In the genomic region with DNA sequence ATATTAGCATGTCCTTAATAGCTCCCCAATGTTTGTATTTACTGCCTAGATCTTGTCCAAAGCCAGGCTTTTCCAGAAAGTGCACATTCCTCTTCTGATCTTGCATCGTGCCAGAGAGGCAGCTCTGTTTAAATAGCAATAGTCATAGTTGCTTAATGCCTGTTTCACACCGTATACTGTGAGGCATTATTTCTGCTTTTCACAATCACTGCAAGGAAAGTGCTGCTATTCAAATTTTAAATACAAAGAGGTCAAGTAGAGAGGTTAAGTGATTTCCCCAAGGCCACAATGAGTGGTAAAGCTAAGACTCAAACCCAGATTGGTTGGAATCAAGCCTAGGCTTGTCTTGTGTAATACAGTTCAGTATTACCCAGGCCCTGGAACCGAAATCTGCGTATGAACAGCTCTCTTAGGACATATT, we compare ENCODE assay signal across 14 cellular contexts.
DNase-seq lines count a peak whose midpoint lies in the region; ATAC-seq and TF ChIP-seq lines count a peak whose summit lies in the region.
"Had no signal": no experiment of that assay in that cellular context is flagged by ENCODE, and none has a peak within 500 bp of the region (broad histone marks: within the 10 kb centered on the region; RNA-seq: fewer than 3 reads in every experiment).

No MANE protein-coding gene starts in this region.

- H3K4me3 ChIP-seq in OCI-LY3 (ENCODE audit: low read length) = no peak overlapping the region
- no peak overlapping the region for H3K4me3 ChIP-seq in sigmoid colon
- H3K4me3 ChIP-seq in MG63 = no peak overlapping the region
- H3K4me3 ChIP-seq: colonic mucosa, stomach had no signal

- no peaks in the 10 kb centered on the region for H3K36me3 ChIP-seq in OCI-LY3 (replicated peaks; ENCODE audit: low read depth, low read length)
- H3K36me3 ChIP-seq in sigmoid colon = no peaks in the 10 kb centered on the region
- H3K36me3 ChIP-seq in MG63 = no peaks in the 10 kb centered on the region
- H3K36me3 ChIP-seq: colonic mucosa, stomach had no signal

- TF ChIP-seq EP300 in sigmoid colon (IDR thresholded peaks at IDR 0.05) = no peak

- H3K4me2 ChIP-seq in OCI-LY3 (ENCODE audit: low read length) = no peak overlapping the region; the same call in 1 of the 2 replicates

- intact Hi-C loops in sigmoid colon (cut with DNase I) = no loop called here

- WGBS in sigmoid colon, 2 donors = 57 to 68% methylated on average over 4 of the region's 4 CpGs

- TF ChIP-seq CTCF in OCI-LY3 (IDR thresholded peaks at IDR 0.05; ENCODE audit: low read depth, low read length) (no peak), sigmoid colon (IDR thresholded peaks at IDR 0.05) (no peak)

- H3K27me3 ChIP-seq in OCI-LY3 (ENCODE audit: low read depth, low read length) = no peaks in the 10 kb centered on the region
- H3K27me3 ChIP-seq in sigmoid colon = no peaks in the 10 kb centered on the region
- no peaks in the 10 kb centered on the region for H3K27me3 ChIP-seq in MG63
- H3K27me3 ChIP-seq: colonic mucosa, stomach had no signal

- H3K9me3 ChIP-seq in OCI-LY3 (ENCODE audit: insufficient read depth, low read length) = peaks cover 17% of the 10 kb centered on the region
- H3K9me3 ChIP-seq in sigmoid colon = peaks cover 0 to 2% (median 0%) of the 10 kb centered on the region in 4 donors
- peaks cover 20% of the 10 kb centered on the region for H3K9me3 ChIP-seq in MG63
- H3K9me3 ChIP-seq: colonic mucosa had no signal

- H4K20me1 ChIP-seq in OCI-LY3 (ENCODE audit: insufficient read depth, low read length) = no peaks in the 10 kb centered on the region

- H2AFZ ChIP-seq in OCI-LY3 (ENCODE audit: low read depth, low read length) = no peak overlapping the region

- DNase-seq in fibroblast of the conjunctiva (ENCODE audit: low read depth) (peak; percentile 76), sigmoid colon (no peak), foreskin melanocyte (no peak), MG63 (no peak)
- DNase-seq: activated effector memory CD4-positive, alpha-beta T cell treated with Interleukin-2 at 50 U/mL for 16 hours; colonic mucosa; NCI-H1436 treated with DMSO at 0.1 percent for 48 hours; stimulated activated CD4-positive, alpha-beta T cell treated with anti-CD3 and anti-CD28 coated beads, Interleukin-15, amount 100 ng/mL, for 24 hours; stomach had no signal

- no peak for TF ChIP-seq POLR2A in sigmoid colon (IDR thresholded peaks at IDR 0.05)

- ATAC-seq in GM19351 (IDR thresholded peaks at IDR 0.05; ENCODE audit: unreplicated experiment) (peak; percentile 41), HG02763 (IDR thresholded peaks at IDR 0.05; ENCODE audit: unreplicated experiment) (no peak), HG02970 (IDR thresholded peaks at IDR 0.05; ENCODE audit: low FRiP score, unreplicated experiment) (no peak)
- ATAC-seq: WTC11 had no signal

- H3K4me1 ChIP-seq in OCI-LY3 (ENCODE audit: low read length) (peaks cover 35% of the 10 kb centered on the region), sigmoid colon (peaks cover 0 to 37% (median 12%) of the 10 kb centered on the region in 4 donors)
- H3K4me1 ChIP-seq: colonic mucosa had no signal

- H3K9ac ChIP-seq in OCI-LY3 (ENCODE audit: low read length) = no peak overlapping the region

- no peaks in the 10 kb centered on the region for H3K79me2 ChIP-seq in OCI-LY3 (ENCODE audit: low read length)

- H3K27ac ChIP-seq in OCI-LY3 (ENCODE audit: low read length) = peak overlapping the region; percentile 48; the same call in 1 of the 2 replicates
- H3K27ac ChIP-seq in sigmoid colon = peak overlapping the region in 3 of 4 donors; percentile 21 to 54 (median 48)
- H3K27ac ChIP-seq: colonic mucosa had no signal
